ENCODE assay signal across 1 cellular context in the genomic region with DNA sequence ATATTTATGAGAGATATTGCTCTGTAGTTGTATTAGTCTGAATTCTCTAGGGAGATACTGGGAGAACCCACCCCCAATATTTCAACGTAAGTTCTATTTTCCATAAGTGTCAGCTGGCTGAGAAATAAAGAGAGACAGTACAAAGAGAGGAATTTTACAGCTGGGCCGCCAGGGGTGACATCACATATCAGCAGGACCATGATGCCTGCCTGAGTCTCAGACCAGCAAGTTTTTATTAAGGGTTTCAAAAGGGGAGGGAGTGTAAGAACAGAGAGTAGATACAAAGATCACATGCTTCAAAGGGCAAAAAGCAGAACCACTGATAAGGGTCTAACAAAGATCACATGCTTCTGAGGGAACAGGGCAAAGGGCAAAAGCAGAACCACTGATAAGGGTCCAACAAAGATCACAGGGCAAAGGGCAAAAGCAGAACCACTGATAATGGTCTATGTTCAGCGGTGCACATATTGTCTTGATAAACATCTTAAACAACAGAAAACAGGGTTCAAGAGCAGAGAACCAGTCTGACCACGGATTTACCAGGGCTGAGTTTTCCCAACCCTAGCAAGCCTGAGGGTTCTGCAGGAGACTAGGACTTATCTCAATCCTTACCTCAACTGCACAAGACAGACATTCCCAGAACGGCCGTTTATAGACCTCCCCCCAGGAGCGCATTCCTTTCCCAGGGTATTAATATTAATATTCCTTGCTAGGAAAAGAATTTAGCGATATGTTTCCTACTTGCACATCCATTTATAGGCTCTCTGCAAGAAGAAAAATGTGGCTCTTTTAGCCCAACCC.
TF ChIP-seq lines count a peak whose summit lies in the region.

No MANE protein-coding gene starts in this region.

TF ChIP-seq in K562, 482 proteins besides CTCF, POLR2A, EP300 and RAD21 (continued from another document):
- peak in 1 of 2 experiments; percentile 82; a peak in 1 of 3 replicates for TF ChIP-seq CBX3 (IDR thresholded peaks at IDR 0.05; ENCODE audit: borderline replicate concordance in 1 of 2, low read length in 2 of 2)
